In genomic region chr2:106232633-106233032, GRCh38 we compare ENCODE assay signal across 15 cellular contexts. TPM values are rescaled to one million over a fixed set of nuclear protein-coding genes. Genes with fewer than 3 reads are reported as not detected.
DNase-seq lines count a peak whose midpoint lies in the region; ATAC-seq lines count a peak whose summit lies in the region.
"Had no signal": no experiment of that assay in that cellular context is flagged by ENCODE, and none has a peak within 500 bp of the region (broad histone marks: within the 10 kb centered on the region; RNA-seq: fewer than 3 reads in every experiment).

No MANE protein-coding gene starts in this region.

- ATAC-seq in left lobe of liver (peak; percentile 49), HG02798 (IDR thresholded peaks at IDR 0.05; ENCODE audit: poor library complexity, unreplicated experiment) (no peak)

- DNase-seq in G401 (ENCODE audit: low spot score) (peak; percentile 12), globus pallidus (ENCODE audit: low spot score) (peak; percentile 3), left lobe of liver (ENCODE audit: low spot score) (no peak), pons (ENCODE audit: low spot score) (peak; percentile 24), cerebellar nuclear complex (lab: John Stamatoyannopoulos, UW) (no peak), ureter (ENCODE audit: low spot score) (no peak)
- no peak for DNase-seq in activated naive CD4-positive, alpha-beta T cell treated with anti-CD3 and anti-CD28 coated beads, Interleukin-2, amount 50 U/mL, for 16 hours
- DNase-seq: COR-L47, EL, H7, Kasumi-1, MM.1S, NCI-H1092 treated with DMSO at 0.1 percent for 48 hours, NCI-H69 had no signal

- in situ Hi-C loops in G401 (cut with HindIII; ENCODE audit: low sequenced_read_pairs) = no loop called here

RNA-seq across cellular contexts. Expression of gene UXS1, which starts 38.5 kb away (rescaled TPM):
- total RNA-seq in G401 (2014; rRNA removed; shearing (Covaris generic)) = 20.1 and 29.0 TPM in 2 replicates
- 7.5 TPM for total RNA-seq in left lobe of liver
- total RNA-seq in ureter = 62.2 TPM

Comparison
In these comparisons a context has a peak if more than half of its experiments do, and no peak if none do; other contexts are left out.
1. DNase-seq: peak in G401 (single experiment), globus pallidus (single experiment) and pons (single experiment); none in left lobe of liver (single experiment), activated naive CD4-positive, alpha-beta T cell treated with anti-CD3 and anti-CD28 coated beads, Interleukin-2, amount 50 U/mL, for 16 hours (single experiment), cerebellar nuclear complex (0 of 2) and ureter (single experiment).